Comparison of ENCODE assay signal across 8 cellular contexts in the genomic region with DNA sequence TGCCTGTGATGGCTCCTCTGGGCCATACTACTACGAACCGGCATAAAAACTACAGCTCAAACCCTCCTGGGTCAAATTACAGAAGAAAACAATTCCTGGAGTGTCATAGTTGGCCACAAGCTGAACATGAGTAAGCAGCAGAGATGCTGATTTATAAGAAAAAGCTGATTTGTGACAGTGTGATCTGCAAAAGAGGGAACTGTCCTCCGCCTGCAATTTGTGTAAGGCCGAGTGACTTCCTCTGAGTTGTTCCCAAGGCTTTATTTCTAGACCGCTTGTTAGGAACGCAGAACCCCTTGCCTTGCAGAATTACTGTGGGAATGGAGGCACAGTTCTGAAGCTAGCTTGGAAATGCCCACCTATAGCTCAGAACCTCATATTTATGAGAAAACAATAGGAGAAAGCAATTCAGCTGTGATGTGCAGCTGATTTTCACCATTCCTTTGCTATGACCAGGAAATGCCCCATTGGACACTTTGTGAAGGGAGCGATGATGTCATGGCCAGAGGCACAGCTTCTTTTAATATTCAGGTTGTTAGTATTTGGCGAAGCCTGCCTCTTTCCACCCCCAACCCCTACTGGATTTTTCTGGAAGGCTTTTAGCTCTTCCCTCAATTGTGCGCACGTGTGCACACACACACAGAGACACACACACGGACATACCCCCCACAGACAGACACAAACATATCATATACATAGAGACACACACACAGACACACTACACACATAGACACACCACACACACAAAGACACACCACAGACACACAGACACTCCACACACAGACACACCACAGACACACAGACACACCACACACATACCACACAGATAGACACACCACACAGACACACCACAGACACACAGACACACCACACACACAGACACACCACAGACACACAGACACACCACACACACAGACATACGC. TPM values are rescaled to one million over a fixed set of nuclear protein-coding genes. Genes with fewer than 3 reads are reported as not detected.
A peak's percentile ranks its signal among the peaks of the same experiment; 100 is the strongest.
DNase-seq lines count a peak whose midpoint lies in the region; ATAC-seq, FAIRE-seq and TF ChIP-seq lines count a peak whose summit lies in the region.

No MANE protein-coding gene starts in this region.

- H3K27ac ChIP-seq in A673 (ENCODE audit: low read depth, low read length, poor library complexity, severe bottlenecking): peak overlapping the region; percentile 37
- peak overlapping the region in 1 of 2 donors; percentile 56 for H3K27ac ChIP-seq in aorta (ENCODE audit: low read depth in 1 of 2, low read length in 2 of 2)

- no peak for FAIRE-seq in GM12892 (lab: Jason Lieb, UNC)

- no TSS peak for BruUV-seq in A673 (replicated peaks; lab: Mats Ljungman, UMichigan)

- H3K9me3 Mint-ChIP-seq in activated naive CD8-positive, alpha-beta T cell treated with anti-CD3 and anti-CD28 coated beads for 36 hours: no peaks in the 10 kb centered on the region

- no peak for TF ChIP-seq POLR2A in GM12892 (IDR thresholded peaks at IDR 0.05; ENCODE audit: low read depth, low read length)

- H3K27me3 Mint-ChIP-seq in activated naive CD8-positive, alpha-beta T cell treated with anti-CD3 and anti-CD28 coated beads for 36 hours: peaks cover 4% of the 10 kb centered on the region

- H3K27ac Mint-ChIP-seq in activated naive CD8-positive, alpha-beta T cell treated with anti-CD3 and anti-CD28 coated beads for 36 hours: peak overlapping the region; percentile 1

- peaks cover 51% of the 10 kb centered on the region for H3K4me1 Mint-ChIP-seq in activated naive CD8-positive, alpha-beta T cell treated with anti-CD3 and anti-CD28 coated beads for 36 hours

- POLR2A ChIA-PET in A673 (lab: Charles Lee; ENCODE audit: low non-redundant PET): no interaction called here

- intact Hi-C loops in A673 (cut with micrococcal nuclease; ENCODE audit: unreplicated experiment): no loop called here
- intact Hi-C loops in aorta (cut with DNase I): no loop called here

- H3K4me3 ChIP-seq in A673 (ENCODE audit: low read depth, low read length, poor library complexity, severe bottlenecking) (no peak overlapping the region), aorta (ENCODE audit: low read length in 2 of 2) (no peak overlapping the region)

- H3K36me3 Mint-ChIP-seq in activated naive CD8-positive, alpha-beta T cell treated with anti-CD3 and anti-CD28 coated beads for 36 hours: no peaks in the 10 kb centered on the region

- no peak overlapping the region for H3K4me3 Mint-ChIP-seq in activated naive CD8-positive, alpha-beta T cell treated with anti-CD3 and anti-CD28 coated beads for 36 hours

- H3K36me3 ChIP-seq in A673 (ENCODE audit: insufficient read depth, low read length, poor library complexity, severe bottlenecking) (no peaks in the 10 kb centered on the region), aorta (ENCODE audit: control insufficient read depth in 1 of 2, insufficient read depth in 2 of 2, low read length in 1 of 2) (no peaks in the 10 kb centered on the region)

- peak; percentile 53 for DNase-seq in A673 (ENCODE audit: low spot score)
- peak; percentile 48 for DNase-seq in HK-2 (ENCODE audit: unreplicated experiment)
- no peak for DNase-seq in activated naive CD8-positive, alpha-beta T cell treated with anti-CD3 and anti-CD28 coated beads for 36 hours
- DNase-seq in kidney tubule cell (ENCODE audit: low spot score): peak; percentile 84
- no peak for DNase-seq in aorta
- no peak for DNase-seq in NCI-H2227 treated with DMSO at 0.1 percent for 48 hours (lab: John Stamatoyannopoulos, UW)
- no peak for DNase-seq in GM12892 (ENCODE audit: insufficient read length)

- no peaks in the 10 kb centered on the region for H3K9me3 ChIP-seq in A673 (ENCODE audit: low read depth, low read length, poor library complexity, severe bottlenecking)
- no peaks in the 10 kb centered on the region for H3K9me3 ChIP-seq in aorta (ENCODE audit: control insufficient read depth, low read length)

- no peak for TF ChIP-seq CTCF in A673 (conservative IDR thresholded peaks at IDR 0.05; ENCODE audit: low read depth, low read length)

- whole genome bisulfite sequencing in aorta, 2 donors: 55 to 57% methylated on average over 12 of the region's 12 CpGs

- H3K4me1 ChIP-seq in A673 (ENCODE audit: insufficient read depth, low read length, poor library complexity, severe bottlenecking) (peaks cover 18% of the 10 kb centered on the region), aorta (ENCODE audit: control insufficient read depth in 1 of 2, insufficient read depth in 2 of 2, low read length in 2 of 2) (no peaks in the 10 kb centered on the region)

- H3K27me3 ChIP-seq in A673 (replicated peaks; ENCODE audit: insufficient read depth, low read depth, low read length, poor library complexity) (no peaks in the 10 kb centered on the region), aorta (ENCODE audit: control insufficient read depth in 1 of 2, insufficient read depth in 2 of 2, low read length in 1 of 2) (no peaks in the 10 kb centered on the region)

- ATAC-seq in aorta (ENCODE audit: low FRiP score): peak; percentile 65
- ATAC-seq in activated CD4-positive, CD25-positive, alpha-beta regulatory T cell treated with anti-CD3 and anti-CD28 coated beads, Interleukin-2, amount 50 U/mL, for 24 hours: no peak

- CTCF ChIA-PET in A673 (lab: Charles Lee): interaction anchor here (0.6 to 2.3 kb wide), 9 partner anchors 9 to 504 kb away, joined by 3 to 7 read pairs (median 3); partner anchors contain the start of gene XPR1

RNA-seq across cellular contexts. Expression of gene IER5, which starts 47.6 kb away (rescaled TPM):
- total RNA-seq in A673 (2021): 25.5 and 28.2 TPM in 2 replicates
- 10 to 100 TPM; 29.7 to 30.3 TPM for total RNA-seq in activated naive CD8-positive, alpha-beta T cell treated with anti-CD3 and anti-CD28 coated beads for 36 hours
- 10 to 100 TPM; 11.4 to 42.2 TPM for total RNA-seq in aorta
- polyA plus RNA-seq in aorta: 10 to 100 TPM in 1 of 2 donors, 1 to 10 TPM in 1; 7.4 to 11.5 TPM
- 33.4 TPM for polyA plus RNA-seq in GM12892 (2012; ENCODE audit: missing spikeins)

Comparison
In these comparisons a context has a peak if more than half of its experiments do, and no peak if none do; other contexts are left out.
1. DNase-seq: peak in A673 (single experiment), HK-2 (single experiment) and kidney tubule cell (single experiment); none in activated naive CD8-positive, alpha-beta T cell treated with anti-CD3 and anti-CD28 coated beads for 36 hours (single experiment), aorta (0 of 2), NCI-H2227 treated with DMSO at 0.1 percent for 48 hours (single experiment) and GM12892 (single experiment).